Comparison of ENCODE assay signal across 17 cellular contexts in genomic region chr3:195597848-195598247, GRCh38. TPM values are rescaled to one million over a fixed set of nuclear protein-coding genes. Genes with fewer than 3 reads are reported as not detected.
DNase-seq lines count a peak whose midpoint lies in the region; ATAC-seq and TF ChIP-seq lines count a peak whose summit lies in the region.
"Had no signal": no experiment of that assay in that cellular context is flagged by ENCODE, and none has a peak within 500 bp of the region (broad histone marks: within the 10 kb centered on the region; RNA-seq: fewer than 3 reads in every experiment).

No MANE protein-coding gene starts in this region.

- H3K27ac ChIP-seq in BLaER1 treated with 17β-estradiol and CSF1 and Interleukin-3, amounts not matched to agents 10 nM and 100 nM = peak overlapping the region in 6 of 11 experiments; percentile 30 to 86 (median 77); a peak in 11 of 22 replicates
- no peak overlapping the region for H3K27ac ChIP-seq in RWPE2 (ENCODE audit: poor library complexity, severe bottlenecking)
- peak overlapping the region; percentile 36 to 73 (median 70) for H3K27ac ChIP-seq in gastrocnemius medialis
- H3K27ac ChIP-seq: SJCRH30 had no signal

- H3K4me3 ChIP-seq in BLaER1 treated with 17β-estradiol and CSF1 and Interleukin-3, amounts not matched to agents 10 nM and 100 nM = no peak overlapping the region
- H3K4me3 ChIP-seq in RWPE2 (ENCODE audit: severe bottlenecking) (no peak overlapping the region), gastrocnemius medialis (no peak overlapping the region)
- H3K4me3 ChIP-seq: SJCRH30 had no signal

- ATAC-seq in RWPE2 (ENCODE audit: low read depth) = no peak
- ATAC-seq in gastrocnemius medialis = peak; percentile 22 to 41

- no peak for TF ChIP-seq POLR2A in gastrocnemius medialis (IDR thresholded peaks at IDR 0.05)

- in situ Hi-C loops in gastrocnemius medialis (cut with MboI; ENCODE audit: low sequenced_read_pairs in 4 of 4) = loop anchor here in 1 of 4 donors (25.0 kb wide), 1 partner anchor 239 kb away; no protein-coding TSS in a partner anchor

- intact Hi-C loops in gastrocnemius medialis (cut with DNase I; ENCODE audit: low total_unique reads) = loop anchor here (2.0 kb wide), 1 partner anchor 39 kb away; no protein-coding TSS in a partner anchor

- peak; percentile 0 for DNase-seq in RWPE2 (ENCODE audit: low spot score)
- peak; percentile 16 for DNase-seq in germinal center (ENCODE audit: low spot score)
- DNase-seq in gastrocnemius medialis = peak in 1 of 2 donors; percentile 62
- DNase-seq in EL = no peak
- no peak for DNase-seq in NCI-H748 (lab: John Stamatoyannopoulos, UW; ENCODE audit: unreplicated experiment)
- DNase-seq in D341Med (ENCODE audit: low spot score) = no peak
- DNase-seq: ACHN; CD8-positive, alpha-beta memory T cell; DMS 273 treated with DMSO at 0.1 percent for 48 hours; H9; Kasumi-1; NCI-H1417; NCI-H2029; NCI-H2171 treated with DMSO at 0.1 percent for 48 hours; NCI-H510A; SJCRH30 had no signal

- H3K9me3 ChIP-seq in BLaER1 treated with 17β-estradiol and CSF1 and Interleukin-3, amounts not matched to agents 10 nM and 100 nM (replicated peaks in 1 of 11) = peaks cover 37 to 76% (median 54%) of the 10 kb centered on the region in 11 experiments
- H3K9me3 ChIP-seq in RWPE2 (ENCODE audit: severe bottlenecking) (no peaks in the 10 kb centered on the region), gastrocnemius medialis (no peaks in the 10 kb centered on the region)
- H3K9me3 ChIP-seq: SJCRH30 had no signal

- no peaks in the 10 kb centered on the region for H3K36me3 ChIP-seq in BLaER1 treated with 17β-estradiol and CSF1 and Interleukin-3, amounts not matched to agents 10 nM and 100 nM
- H3K36me3 ChIP-seq in RWPE2 (ENCODE audit: low read depth) (no peaks in the 10 kb centered on the region), gastrocnemius medialis (no peaks in the 10 kb centered on the region)
- H3K36me3 ChIP-seq: SJCRH30 had no signal

- peak overlapping the region; percentile 39 to 64 (median 58) for H3K4me2 ChIP-seq in BLaER1 treated with 17β-estradiol and CSF1 and Interleukin-3, amounts not matched to agents 10 nM and 100 nM

- peaks cover 0 to 6% (median 0%) of the 10 kb centered on the region in 11 experiments; a peak in 1 of 22 replicates for H3K27me3 ChIP-seq in BLaER1 treated with 17β-estradiol and CSF1 and Interleukin-3, amounts not matched to agents 10 nM and 100 nM
- H3K27me3 ChIP-seq in RWPE2 (ENCODE audit: insufficient read depth, poor library complexity, severe bottlenecking) (no peaks in the 10 kb centered on the region), gastrocnemius medialis (no peaks in the 10 kb centered on the region)
- H3K27me3 ChIP-seq: SJCRH30 had no signal

- H3K9ac ChIP-seq in BLaER1 treated with 17β-estradiol and CSF1 and Interleukin-3, amounts not matched to agents 10 nM and 100 nM = peak overlapping the region in 3 of 11 experiments; percentile 28 to 62 (median 49); a peak in 6 of 22 replicates

- TF ChIP-seq CTCF in RWPE2 (IDR thresholded peaks at IDR 0.05; ENCODE audit: poor library complexity, severe bottlenecking) (no peak), gastrocnemius medialis (IDR thresholded peaks at IDR 0.05 in 4 of 5, conservative IDR thresholded peaks at IDR 0.05 in 1 of 5) (no peak)

- H4K20me1 ChIP-seq in BLaER1 treated with 17β-estradiol and CSF1 and Interleukin-3, amounts not matched to agents 10 nM and 100 nM = no peaks in the 10 kb centered on the region

- H3K4me1 ChIP-seq in BLaER1 treated with 17β-estradiol and CSF1 and Interleukin-3, amounts not matched to agents 10 nM and 100 nM = peaks cover 12 to 36% (median 34%) of the 10 kb centered on the region in 10 experiments
- H3K4me1 ChIP-seq in RWPE2 (ENCODE audit: insufficient read depth, poor library complexity, severe bottlenecking) (no peaks in the 10 kb centered on the region), gastrocnemius medialis (peaks cover 20 to 23% of the 10 kb centered on the region in 2 donors)
- H3K4me1 ChIP-seq: SJCRH30 had no signal

RNA-seq across cellular contexts. Expression of gene APOD, which starts 14.1 kb away (rescaled TPM):
- total RNA-seq in gastrocnemius medialis = 100 to 1,000 TPM; 602 to 801 (median 626) TPM
- total RNA-seq: H9 had no signal

RNA-seq across cellular contexts. Expression of gene PPP1R2, which starts 54.7 kb away (rescaled TPM):
- 100 to 1,000 TPM in 3 of 4 donors, 10 to 100 TPM in 1; 80.6 to 133 (median 108) TPM for total RNA-seq in gastrocnemius medialis

Comparison
In these comparisons a context has a peak if more than half of its experiments do, and no peak if none do; other contexts are left out.
1. DNase-seq: peak in RWPE2 (single experiment) and germinal center (single experiment); none in EL (single experiment), NCI-H748 (single experiment) and D341Med (single experiment).